ENCODE assay signal across 9 cellular contexts in genomic region chr1:40784141-40784770, GRCh38. TPM values are rescaled to one million over a fixed set of nuclear protein-coding genes. Genes with fewer than 3 reads are reported as not detected.
DNase-seq lines count a peak whose midpoint lies in the region; ATAC-seq and TF ChIP-seq lines count a peak whose summit lies in the region.
"Had no signal": no experiment of that assay in that cellular context is flagged by ENCODE, and none has a peak within 500 bp of the region (broad histone marks: within the 10 kb centered on the region; RNA-seq: fewer than 3 reads in every experiment).

No MANE protein-coding gene starts in this region.

- CTCF ChIA-PET in WTC11 (lab: Charles Lee) = interaction anchor here (0.9 to 5.9 kb wide), 2 partner anchors 10 to 164 kb away, joined by 4 to 34 read pairs; no protein-coding TSS in a partner anchor

- H3K9me3 Mint-ChIP-seq in WTC11 = no peaks in the 10 kb centered on the region
- H3K9me3 Mint-ChIP-seq in stimulated activated effector memory CD8-positive, alpha-beta T cell treated with anti-CD3 and anti-CD28 coated beads, Interleukin-12 subunit alpha, Interleukin-12 subunit beta, amount 100 ng/mL, for 72 hours = no peaks in the 10 kb centered on the region

- no peak for TF ChIP-seq CTCF in WTC11 (IDR thresholded peaks at IDR 0.05)

- intact Hi-C loops in left ventricle myocardium superior (cut with micrococcal nuclease) = no loop called here

- ATAC-seq in WTC11 = peak; percentile 34
- peak; percentile 27 for ATAC-seq in left ventricle myocardium superior
- no peak for ATAC-seq in stimulated activated effector memory CD8-positive, alpha-beta T cell treated with anti-CD3 and anti-CD28 coated beads, Interleukin-12 subunit alpha, Interleukin-12 subunit beta, amount 100 ng/mL, for 72 hours

- POLR2A ChIA-PET in WTC11 (lab: Charles Lee) = no interaction called here

- no peaks in the 10 kb centered on the region for H3K36me3 Mint-ChIP-seq in WTC11
- H3K36me3 Mint-ChIP-seq in stimulated activated effector memory CD8-positive, alpha-beta T cell treated with anti-CD3 and anti-CD28 coated beads, Interleukin-12 subunit alpha, Interleukin-12 subunit beta, amount 100 ng/mL, for 72 hours = no peaks in the 10 kb centered on the region
- H3K36me3 Mint-ChIP-seq: CD4-positive, CD25-positive, alpha-beta regulatory T cell had no signal

- no peak overlapping the region for H3K27ac Mint-ChIP-seq in WTC11
- H3K27ac Mint-ChIP-seq in stimulated activated effector memory CD8-positive, alpha-beta T cell treated with anti-CD3 and anti-CD28 coated beads, Interleukin-12 subunit alpha, Interleukin-12 subunit beta, amount 100 ng/mL, for 72 hours = no peak overlapping the region
- H3K27ac Mint-ChIP-seq: CD4-positive, CD25-positive, alpha-beta regulatory T cell had no signal

- DNase-seq in NCI-H146 (lab: John Stamatoyannopoulos, UW) (peak; percentile 15), NCI-H146 treated with DMSO at 0.1 percent for 48 hours (lab: John Stamatoyannopoulos, UW; ENCODE audit: unreplicated experiment) (no peak), WTC11 (ENCODE audit: low spot score) (peak; percentile 55), left ventricle myocardium superior (peak; percentile 57), NCI-H2107 (lab: John Stamatoyannopoulos, UW) (no peak), NCI-H2081 treated with DMSO at 0.1 percent for 48 hours (lab: John Stamatoyannopoulos, UW) (no peak), GDM1 (lab: John Stamatoyannopoulos, UW) (no peak)
- no peak for DNase-seq in stimulated activated effector memory CD8-positive, alpha-beta T cell treated with anti-CD3 and anti-CD28 coated beads, Interleukin-12 subunit alpha, Interleukin-12 subunit beta, amount 100 ng/mL, for 72 hours (ENCODE audit: low spot score in 2 of 2)
- DNase-seq: CD4-positive, CD25-positive, alpha-beta regulatory T cell had no signal

- peaks cover 53% of the 10 kb centered on the region for H3K27me3 Mint-ChIP-seq in WTC11 (ENCODE audit: low read depth)

- peaks cover 25% of the 10 kb centered on the region for H3K4me1 Mint-ChIP-seq in WTC11
- H3K4me1 Mint-ChIP-seq in stimulated activated effector memory CD8-positive, alpha-beta T cell treated with anti-CD3 and anti-CD28 coated beads, Interleukin-12 subunit alpha, Interleukin-12 subunit beta, amount 100 ng/mL, for 72 hours = peaks cover 15% of the 10 kb centered on the region

- peak overlapping the region; percentile 81 for H3K4me3 Mint-ChIP-seq in WTC11
- H3K4me3 Mint-ChIP-seq in stimulated activated effector memory CD8-positive, alpha-beta T cell treated with anti-CD3 and anti-CD28 coated beads, Interleukin-12 subunit alpha, Interleukin-12 subunit beta, amount 100 ng/mL, for 72 hours = peak overlapping the region; percentile 63

TF ChIP-seq in WTC11, 78 proteins besides CTCF, POLR2A, EP300 and RAD21:
- TF ChIP-seq TCF7 (CRISPR knock-in tag; IDR thresholded peaks at IDR 0.05; ENCODE audit: low read depth) (no peak), MYBL2 (CRISPR knock-in tag; IDR thresholded peaks at IDR 0.05) (peak; percentile 51; the same call in 1 of the 2 replicates), ZNF423 (CRISPR knock-in tag; IDR thresholded peaks at IDR 0.05) (peak; percentile 11; the same call in 1 of the 2 replicates), FOXP1 (CRISPR knock-in tag; IDR thresholded peaks at IDR 0.05; ENCODE audit: borderline replicate concordance) (peak; percentile 56; the same call in 1 of the 2 replicates), SP1 (CRISPR knock-in tag; conservative IDR thresholded peaks at IDR 0.05) (0 out of 2 replicates have a peak, but pooled peaks have one; percentile 11), HMGA2 (CRISPR knock-in tag; IDR thresholded peaks at IDR 0.05) (no peak), ZNF281 (CRISPR knock-in tag; IDR thresholded peaks at IDR 0.05) (peak; percentile 19; the same call in 1 of the 2 replicates), TEAD1 (CRISPR knock-in tag; IDR thresholded peaks at IDR 0.05) (0 out of 2 replicates have a peak, but pooled peaks have one; percentile 34)

RNA-seq across cellular contexts. Expression of gene KCNQ4, which starts 0.7 kb away (rescaled TPM):
- 3.3 to 4.0 TPM (median 3.6 TPM) in 3 replicates for total RNA-seq in WTC11 (2021)
- 1.9 TPM for total RNA-seq in left ventricle myocardium superior

Comparison
In these comparisons a context has a peak if more than half of its experiments do, and no peak if none do; other contexts are left out.
1. DNase-seq: peak in NCI-H146 (single experiment), WTC11 (single experiment) and left ventricle myocardium superior (single experiment); none in NCI-H146 treated with DMSO at 0.1 percent for 48 hours (single experiment), stimulated activated effector memory CD8-positive, alpha-beta T cell treated with anti-CD3 and anti-CD28 coated beads, Interleukin-12 subunit alpha, Interleukin-12 subunit beta, amount 100 ng/mL, for 72 hours (0 of 2), NCI-H2107 (single experiment), NCI-H2081 treated with DMSO at 0.1 percent for 48 hours (single experiment) and GDM1 (single experiment).